In genomic region chr7:150910285-150910995, GRCh38 we compare ENCODE assay signal across 5 cellular contexts. TPM values are rescaled to one million over a fixed set of nuclear protein-coding genes. Genes with fewer than 3 reads are reported as not detected.
"Had no signal": no experiment of that assay in that cellular context is flagged by ENCODE, and none has a peak within 500 bp of the region (broad histone marks: within the 10 kb centered on the region; RNA-seq: fewer than 3 reads in every experiment).

No MANE protein-coding gene starts in this region.

RNA-seq across cellular contexts. Expression of gene AOC1, which starts 58.1 kb away (rescaled TPM):
- total RNA-seq: activated CD8-positive, alpha-beta T cell treated with anti-CD3 and anti-CD28 coated beads for 36 hours; activated T-helper 1 cell treated with anti-CD3 and anti-CD28 coated beads, Interleukin-12 subunit alpha, Interleukin-12 subunit beta, Interleukin-2, Interleukin-4 antibody, amounts not matched to agents 30 ng/mL and 10 ng/mL and 1 ng/mL, durations not matched to agents 14 hours and 24 hours and 36 hours; chondrocyte; LHCN-M2 had no signal
- polyA plus RNA-seq: SK-N-SH had no signal
